Comparison of ENCODE assay signal across 18 cellular contexts in genomic region chr11:71568707-71569349, GRCh38. TPM values are rescaled to one million over a fixed set of nuclear protein-coding genes. Genes with fewer than 3 reads are reported as not detected.
DNase-seq lines count a peak whose midpoint lies in the region; ATAC-seq and TF ChIP-seq lines count a peak whose summit lies in the region.
"Had no signal": no experiment of that assay in that cellular context is flagged by ENCODE, and none has a peak within 500 bp of the region (broad histone marks: within the 10 kb centered on the region; RNA-seq: fewer than 3 reads in every experiment).

No MANE protein-coding gene starts in this region.

- H4K8ac ChIP-seq in IMR-90 (ENCODE audit: low read depth in 2 of 2, low read length in 2 of 2) (no peak overlapping the region), neuronal stem cell (ENCODE audit: low read depth, low read length) (no peak overlapping the region)

- no peak overlapping the region for H3K4me3 Mint-ChIP-seq in effector memory CD8-positive, alpha-beta T cell

- H3K9ac ChIP-seq in IMR-90 (ENCODE audit: low read depth, low read length) (no peak overlapping the region), neuronal stem cell (ENCODE audit: low read depth, low read length, poor library complexity) (peak overlapping the region; percentile 57)

- no peak overlapping the region for H4K91ac ChIP-seq in IMR-90 (ENCODE audit: insufficient read depth, low read depth, low read length)
- no peak overlapping the region for H4K91ac ChIP-seq in neuronal stem cell (ENCODE audit: low read depth, low read length, poor library complexity)

- in situ Hi-C loops in IMR-90 (cut with MboI; ENCODE audit: low sequenced_read_pairs) = no loop called here

- intact Hi-C loops in IMR-90 (cut with micrococcal nuclease) = no loop called here

- peaks cover 0 to 2% of the 10 kb centered on the region in 2 donors for H3K4me1 Mint-ChIP-seq in effector memory CD8-positive, alpha-beta T cell (ENCODE audit: low read depth in 2 of 2)

- no peak overlapping the region for H3K56ac ChIP-seq in IMR-90 (ENCODE audit: extremely low read depth, insufficient read depth, low read length)

- no peak overlapping the region for H2BK120ac ChIP-seq in IMR-90 (ENCODE audit: low read depth, low read length)
- no peak overlapping the region for H2BK120ac ChIP-seq in neuronal stem cell (ENCODE audit: low read depth, low read length)

- TF ChIP-seq EP300 in tibial nerve (IDR thresholded peaks at IDR 0.05) = no peak

- H3K9me3 Mint-ChIP-seq in effector memory CD8-positive, alpha-beta T cell = no peaks in the 10 kb centered on the region

- no peak overlapping the region for H2AK5ac ChIP-seq in IMR-90 (ENCODE audit: low read depth, low read length)
- H2AK5ac ChIP-seq in neuronal stem cell (ENCODE audit: low read depth, low read length) = no peak overlapping the region

- no peak overlapping the region for H2AFZ ChIP-seq in IMR-90 (replicated peaks; ENCODE audit: low read length, poor library complexity)
- no peak overlapping the region for H2AFZ ChIP-seq in neuronal stem cell (ENCODE audit: low read length)

- H3K4ac ChIP-seq in IMR-90 (ENCODE audit: low read depth, low read length) (no peak overlapping the region), neuronal stem cell (ENCODE audit: low read length) (no peak overlapping the region)

- peaks cover 36 to 44% of the 10 kb centered on the region in 2 donors for H3K27me3 Mint-ChIP-seq in effector memory CD8-positive, alpha-beta T cell

- peak; percentile 51; the same call in 1 of the 2 replicates for ATAC-seq in IMR-90 (ENCODE audit: low read depth)
- peak; percentile 36 for ATAC-seq in esophagus mucosa
- no peak for ATAC-seq in effector memory CD8-positive, alpha-beta T cell (replicated peaks)
- ATAC-seq in HG02763 (IDR thresholded peaks at IDR 0.05; ENCODE audit: unreplicated experiment) = no peak

- dilution Hi-C loops in IMR-90 (cut with HindIII; ENCODE audit: low sequenced_read_pairs, unreplicated experiment) = no loop called here

- no peak for TF ChIP-seq RAD21 in IMR-90 (IDR thresholded peaks at IDR 0.05; ENCODE audit: low read length)

- H3K4me3 ChIP-seq in IMR-90 (ENCODE audit: insufficient read depth, low read depth, low read length) (no peak overlapping the region), neuronal stem cell (ENCODE audit: low read length in 2 of 2) (no peak overlapping the region), tibial nerve (no peak overlapping the region)
- H3K4me3 ChIP-seq: coronary artery, right atrium auricular region, SJSA1, stomach, uterus had no signal

- H4K20me1 ChIP-seq in IMR-90 (ENCODE audit: insufficient read depth, low read length) = no peaks in the 10 kb centered on the region

- no peak overlapping the region for H2BK20ac ChIP-seq in IMR-90 (ENCODE audit: low read depth, low read length)

- H3K27me3 ChIP-seq in IMR-90 (ENCODE audit: control insufficient read depth, insufficient read depth, low read length) (peaks cover 21% of the 10 kb centered on the region), neuronal stem cell (ENCODE audit: control insufficient read depth in 3 of 3, insufficient read depth in 3 of 3, low read depth in 1 of 3, low read length in 3 of 3) (peaks cover 0 to 7% (median 1%) of the 10 kb centered on the region in 3 experiments), tibial nerve (no peaks in the 10 kb centered on the region)
- H3K27me3 ChIP-seq: right atrium auricular region, SJSA1, uterus had no signal

- TF ChIP-seq POLR2A in IMR-90 (IDR thresholded peaks at IDR 0.05; ENCODE audit: low read depth, low read length) (no peak), tibial nerve (IDR thresholded peaks at IDR 0.05) (no peak)

- H3K4me2 ChIP-seq in IMR-90 (ENCODE audit: low read depth, low read length) (no peak overlapping the region), neuronal stem cell (ENCODE audit: insufficient read depth, low read length, poor library complexity, severe bottlenecking) (no peak overlapping the region)

- no peak overlapping the region for H2BK5ac ChIP-seq in IMR-90 (ENCODE audit: low read depth, low read length, poor library complexity, severe bottlenecking)
- no peak overlapping the region for H2BK5ac ChIP-seq in neuronal stem cell (ENCODE audit: low read length)

- POLR2A ChIA-PET in IMR-90 (lab: Charles Lee; ENCODE audit: unreplicated experiment) = no interaction called here

- H2BK15ac ChIP-seq in IMR-90 (ENCODE audit: low read depth, low read length) (no peak overlapping the region), neuronal stem cell (ENCODE audit: low read length) (no peak overlapping the region)

- TF ChIP-seq CTCF in IMR-90 (conservative IDR thresholded peaks at IDR 0.05; ENCODE audit: low read depth, low read length) = no peak
- TF ChIP-seq CTCF in GM10266 (IDR thresholded peaks at IDR 0.05; ENCODE audit: control insufficient read depth, insufficient read depth, low read depth, missing control alignments) = no peak
- TF ChIP-seq CTCF in tibial nerve (IDR thresholded peaks at IDR 0.05) = no peak

- no peak overlapping the region for H3K27ac ChIP-seq in IMR-90 (ENCODE audit: insufficient read depth, low read length)
- H3K27ac ChIP-seq in neuronal stem cell (replicated peaks; ENCODE audit: low read length) = no peak overlapping the region
- H3K27ac ChIP-seq in tibial nerve = no peak overlapping the region
- H3K27ac ChIP-seq: coronary artery, right atrium auricular region, SJSA1, stomach, uterus had no signal

- no peak overlapping the region for H4K5ac ChIP-seq in IMR-90 (ENCODE audit: low read depth, low read length)

- no peak overlapping the region for H2BK12ac ChIP-seq in neuronal stem cell (ENCODE audit: low read length)

- 6% methylated on average over 3 of the region's 8 CpGs; no CpG with 5 or more reads in 1 of the 2 experiments for WGBS in IMR-90 (ENCODE audit: extremely low coverage in 2 of 2, insufficient read length in 1 of 2), 2 experiments
- WGBS in neuronal stem cell (ENCODE audit: extremely low coverage in 2 of 2, insufficient read length in 2 of 2, insufficient replicate concordance in 1 of 2), 2 donors = no CpG with 5 or more reads among the region's 8 CpGs
- WGBS in tibial nerve, 2 donors = 45 to 47% methylated on average over 6 to 7 of the region's 8 CpGs

- CTCF ChIA-PET in IMR-90 (lab: Yijun Ruan, JAX) = interaction anchor here (1.5 kb wide), 1 partner anchor 11 kb away, joined by 4 read pairs; no protein-coding TSS in a partner anchor

- no peak overlapping the region for H3K27ac Mint-ChIP-seq in effector memory CD8-positive, alpha-beta T cell

- no peak overlapping the region for H2AK9ac ChIP-seq in IMR-90 (replicated peaks; ENCODE audit: low read depth, low read length, poor library complexity)

- H3K36me3 Mint-ChIP-seq in effector memory CD8-positive, alpha-beta T cell (ENCODE audit: insufficient read depth) = no peaks in the 10 kb centered on the region

- DNase-seq in Ammon's horn (ENCODE audit: low spot score) (peak; percentile 31), IMR-90 (no peak), neuronal stem cell (ENCODE audit: low spot score) (no peak), GM10266 (ENCODE audit: extremely low spot score) (no peak), tibial nerve (ENCODE audit: low spot score in 2 of 2) (no peak)
- no peak for DNase-seq in effector memory CD8-positive, alpha-beta T cell
- DNase-seq: activated effector memory CD4-positive, alpha-beta T cell treated with anti-CD3 and anti-CD28 coated beads, Interleukin-2, amount 50 U/mL, for 16 hours; NCI-H2081 treated with DMSO at 0.1 percent for 48 hours; NCI-H510A; stomach; uterus had no signal

- H3K14ac ChIP-seq in IMR-90 (replicated peaks; ENCODE audit: low read depth, low read length) = no peak overlapping the region
- no peak overlapping the region for H3K14ac ChIP-seq in neuronal stem cell (ENCODE audit: low read length)

- no TSS peak for BruUV-seq in IMR-90 (replicated peaks; lab: Mats Ljungman, UMichigan)

- H3K4me1 ChIP-seq in IMR-90 (ENCODE audit: control insufficient read depth, insufficient read depth, low read length) (no peaks in the 10 kb centered on the region), neuronal stem cell (ENCODE audit: control insufficient read depth in 2 of 2, insufficient read depth in 1 of 2, low read depth in 1 of 2, low read length in 2 of 2) (peaks cover 0 to 5% of the 10 kb centered on the region in 2 donors), tibial nerve (no peaks in the 10 kb centered on the region)
- H3K4me1 ChIP-seq: right atrium auricular region, SJSA1, uterus had no signal

- H3K23ac ChIP-seq in IMR-90 (ENCODE audit: low read depth, low read length) (no peak overlapping the region), neuronal stem cell (ENCODE audit: low read depth, low read length, poor library complexity) (no peak overlapping the region)

- H3K9me1 ChIP-seq in IMR-90 (ENCODE audit: insufficient read depth, low read length) = no peaks in the 10 kb centered on the region

- H3K9me3 ChIP-seq in IMR-90 (ENCODE audit: control insufficient read depth, insufficient read depth, low read length) = no peaks in the 10 kb centered on the region
- peaks cover 0 to 4% of the 10 kb centered on the region in 2 donors for H3K9me3 ChIP-seq in neuronal stem cell (replicated peaks in 1 of 2; ENCODE audit: control insufficient read depth in 2 of 2, insufficient read depth in 1 of 2, low read depth in 1 of 2, low read length in 2 of 2)
- H3K9me3 ChIP-seq in tibial nerve = no peaks in the 10 kb centered on the region
- H3K9me3 ChIP-seq: right atrium auricular region, SJSA1, stomach, uterus had no signal

- H3K18ac ChIP-seq in IMR-90 (ENCODE audit: low read depth, low read length) = no peak overlapping the region
- peak overlapping the region; percentile 11 for H3K18ac ChIP-seq in neuronal stem cell (ENCODE audit: low read length)

- H3K36me3 ChIP-seq in IMR-90 (ENCODE audit: control insufficient read depth, insufficient read depth, low read length) (no peaks in the 10 kb centered on the region), neuronal stem cell (replicated peaks in 1 of 2; ENCODE audit: control insufficient read depth in 2 of 2, insufficient read depth in 2 of 2, low read length in 2 of 2) (no peaks in the 10 kb centered on the region), tibial nerve (no peaks in the 10 kb centered on the region)
- H3K36me3 ChIP-seq: right atrium auricular region, SJSA1, stomach, uterus had no signal

- H3K79me1 ChIP-seq in IMR-90 (ENCODE audit: low read depth in 1 of 2, low read length in 2 of 2) = no peaks in the 10 kb centered on the region
- H3K79me1 ChIP-seq in neuronal stem cell (ENCODE audit: low read depth, low read length) = no peaks in the 10 kb centered on the region

RNA-seq across cellular contexts. Expression of gene KRTAP5-10, which starts 3.5 kb away (rescaled TPM):
- total RNA-seq in IMR-90 (2012; rRNA removed) (not detected in 2 replicates), esophagus mucosa (0.16 TPM), tibial nerve (not detected)
- polyA plus RNA-seq in IMR-90 (2012; rRNA removed) = not detected in 2 replicates
- 0.04 and 0.08 TPM in 2 replicates for polyA plus RNA-seq in IMR-90 (2012; cell fraction: cytosol; rRNA removed)
- polyA plus RNA-seq in IMR-90 (2012; cell fraction: nucleus; rRNA removed; ENCODE audit: low replicate concordance) = 0.18 and 0.19 TPM in 2 replicates
- polyA plus RNA-seq in neuronal stem cell (2013, experiment 1 of 2) = 0.11 TPM
- 0.08 TPM for polyA plus RNA-seq in neuronal stem cell (2013, experiment 2 of 2)
- total RNA-seq: right atrium auricular region, SJSA1, stomach had no signal
- polyA plus RNA-seq: neural cell, stomach had no signal

RNA-seq across cellular contexts. Expression of gene KRTAP5-11, which starts 13.8 kb away (rescaled TPM):
- not detected in 2 replicates for total RNA-seq in IMR-90 (2012; rRNA removed)
- polyA plus RNA-seq in IMR-90 (2012; rRNA removed) = not detected in 2 replicates
- polyA plus RNA-seq in IMR-90 (2012; cell fraction: cytosol; rRNA removed) = not detected in 2 replicates
- polyA plus RNA-seq in IMR-90 (2012; cell fraction: nucleus; rRNA removed; ENCODE audit: low replicate concordance) = not detected in 2 replicates
- not detected for total RNA-seq in esophagus mucosa
- not detected for polyA plus RNA-seq in neuronal stem cell (2013, experiment 1 of 2)
- 0.07 TPM for polyA plus RNA-seq in neuronal stem cell (2013, experiment 2 of 2)
- not detected for total RNA-seq in tibial nerve
- total RNA-seq: lung microvascular endothelial cell, right atrium auricular region, SJSA1, stomach, uterus had no signal
- polyA plus RNA-seq: neural cell, stomach had no signal

RNA-seq across cellular contexts. Expression of gene KRTAP5-9, which starts 20.6 kb away (rescaled TPM):
- total RNA-seq in IMR-90 (2012; rRNA removed) (not detected in 2 replicates), esophagus mucosa (0.36 TPM), tibial nerve (1 to 10 TPM in 1 of 4 donors, under 1 TPM in 2, not detected in 1; 0.59 to 2.1 (median 0.60) TPM)
- polyA plus RNA-seq in IMR-90 (2012; rRNA removed) = 0.09 TPM in 1 of 2 replicates, not detected in the other
- 0.03 TPM in 1 of 2 replicates, not detected in the other for polyA plus RNA-seq in IMR-90 (2012; cell fraction: cytosol; rRNA removed)
- polyA plus RNA-seq in IMR-90 (2012; cell fraction: nucleus; rRNA removed; ENCODE audit: low replicate concordance) = 0.66 and 1.9 TPM in 2 replicates
- polyA plus RNA-seq in neuronal stem cell (2013, experiment 1 of 2) = 0.06 TPM
- polyA plus RNA-seq in neuronal stem cell (2013, experiment 2 of 2) = not detected
- total RNA-seq: lung microvascular endothelial cell, right atrium auricular region, SJSA1, stomach, uterus had no signal
- polyA plus RNA-seq: neural cell had no signal

RNA-seq across cellular contexts. Expression of gene KRTAP5-8, which starts 31.0 kb away (rescaled TPM):
- total RNA-seq in IMR-90 (2012; rRNA removed) (not detected in 2 replicates), esophagus mucosa (0.32 TPM), tibial nerve (1 to 10 TPM in 1 of 4 donors, under 1 TPM in 1, not detected in 2; 0.63 to 2.8 TPM)
- polyA plus RNA-seq in IMR-90 (2012; rRNA removed) = 0.07 TPM in 1 of 2 replicates, not detected in the other
- polyA plus RNA-seq in IMR-90 (2012; cell fraction: cytosol; rRNA removed) = not detected in 2 replicates
- polyA plus RNA-seq in IMR-90 (2012; cell fraction: nucleus; rRNA removed; ENCODE audit: low replicate concordance) = 0.36 and 0.37 TPM in 2 replicates
- polyA plus RNA-seq in neuronal stem cell (2013, experiment 1 of 2) = not detected
- 0.03 TPM for polyA plus RNA-seq in neuronal stem cell (2013, experiment 2 of 2)
- total RNA-seq: lung microvascular endothelial cell, right atrium auricular region, SJSA1 had no signal
- polyA plus RNA-seq: neural cell had no signal

RNA-seq across cellular contexts. Expression of gene KRTAP5-7, which starts 41.8 kb away (rescaled TPM):
- total RNA-seq in IMR-90 (2012; rRNA removed) = not detected in 2 replicates
- polyA plus RNA-seq in IMR-90 (2012; rRNA removed) = not detected in 2 replicates
- not detected in 2 replicates for polyA plus RNA-seq in IMR-90 (2012; cell fraction: cytosol; rRNA removed)
- polyA plus RNA-seq in IMR-90 (2012; cell fraction: nucleus; rRNA removed; ENCODE audit: low replicate concordance) = 0.08 and 0.39 TPM in 2 replicates
- 0.16 TPM for total RNA-seq in esophagus mucosa
- 0.03 TPM for polyA plus RNA-seq in neuronal stem cell (2013, experiment 1 of 2)
- not detected for polyA plus RNA-seq in neuronal stem cell (2013, experiment 2 of 2)
- total RNA-seq in tibial nerve = 1 to 10 TPM in 1 of 4 donors, not detected in 3; 1.3 TPM
- total RNA-seq: lung microvascular endothelial cell, right atrium auricular region, SJSA1 had no signal

Comparison
In these comparisons a context has a peak if more than half of its experiments do, and no peak if none do; other contexts are left out.
1. ATAC-seq: peak in IMR-90 (single experiment) and esophagus mucosa (single experiment); none in effector memory CD8-positive, alpha-beta T cell (single experiment) and HG02763 (single experiment).